Comparison of ENCODE assay signal across 19 cellular contexts in the genomic region with DNA sequence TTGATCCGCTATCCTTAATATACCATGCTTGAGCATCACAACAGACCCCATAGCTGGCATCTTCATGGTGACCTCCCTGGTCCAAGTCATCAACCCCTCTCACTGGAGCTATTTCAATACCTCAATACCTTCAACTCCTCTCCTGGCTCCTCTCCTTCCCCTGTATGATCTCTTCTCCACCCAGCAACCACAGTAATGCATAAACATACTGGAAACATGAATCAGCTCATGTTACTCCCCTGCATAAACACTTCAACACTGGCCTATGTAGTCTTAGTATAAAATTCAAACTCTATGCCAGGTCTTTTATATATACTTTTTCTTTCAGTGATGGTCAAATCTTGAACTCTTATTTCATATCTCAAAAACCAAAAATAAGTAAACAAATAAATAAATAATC. TPM values are rescaled to one million over a fixed set of nuclear protein-coding genes. Genes with fewer than 3 reads are reported as not detected.
DNase-seq lines count a peak whose midpoint lies in the region; ATAC-seq, FAIRE-seq and TF ChIP-seq lines count a peak whose summit lies in the region.
"Had no signal": no experiment of that assay in that cellular context is flagged by ENCODE, and none has a peak within 500 bp of the region (broad histone marks: within the 10 kb centered on the region; RNA-seq: fewer than 3 reads in every experiment).

No MANE protein-coding gene starts in this region.

- H3K4me2 ChIP-seq in GM23338: no peak overlapping the region

- H3K27ac ChIP-seq in RWPE2 (ENCODE audit: poor library complexity, severe bottlenecking) (no peak overlapping the region), GM23338 (ENCODE audit: low read depth) (no peak overlapping the region)

- ATAC-seq in RWPE2 (ENCODE audit: low read depth) (0 out of 3 replicates have a peak, but pooled peaks have one; percentile 38), HG02870 (IDR thresholded peaks at IDR 0.05; ENCODE audit: unreplicated experiment) (no peak), GM23338 (no peak)

- DNase-seq in AG04449 (ENCODE audit: low read depth, low spot score) (peak; percentile 12), ELR (ENCODE audit: low read depth) (peak; percentile 28), RWPE2 (ENCODE audit: low spot score) (no peak), fibroblast of the aortic adventitia (ENCODE audit: low read depth) (peak; percentile 2), urothelium cell line (ENCODE audit: low spot score) (no peak), hippocampal formation (lab: John Stamatoyannopoulos, UW) (no peak), GM23338 (ENCODE audit: low spot score) (no peak)
- DNase-seq: 8988T; Calu3; CD4-positive, CD25-positive, alpha-beta regulatory T cell; GF-D8; GOT3; Kasumi-1; NCI-H1930; NCI-H2171; NCI-H82 had no signal

- H3K36me3 ChIP-seq in RWPE2 (ENCODE audit: low read depth) (no peaks in the 10 kb centered on the region), GM23338 (ENCODE audit: insufficient read depth) (no peaks in the 10 kb centered on the region)

- H3K36me3 Mint-ChIP-seq in GM23338 (ENCODE audit: low read depth): no peaks in the 10 kb centered on the region; the same call in 2 of the 3 replicates
- H3K36me3 Mint-ChIP-seq: CD4-positive, CD25-positive, alpha-beta regulatory T cell had no signal

- H3K4me1 ChIP-seq in RWPE2 (ENCODE audit: insufficient read depth, poor library complexity, severe bottlenecking) (no peaks in the 10 kb centered on the region), GM23338 (ENCODE audit: insufficient read depth) (no peaks in the 10 kb centered on the region)

- no peaks in the 10 kb centered on the region for H3K9me3 Mint-ChIP-seq in GM23338

- no peak for FAIRE-seq in urothelium cell line (lab: Jason Lieb, UNC)

- H3K27me3 Mint-ChIP-seq in GM23338 (ENCODE audit: insufficient read depth, low read depth, poor library complexity): no peaks in the 10 kb centered on the region

- CTCF ChIA-PET in AG04449 (lab: Yijun Ruan, JAX): interaction anchor here (1.2 kb wide), 1 partner anchor 562 kb away, joined by 3 read pairs; no protein-coding TSS in a partner anchor

- POLR2A ChIA-PET in AG04449 (lab: Yijun Ruan, JAX): no interaction called here

- no peaks in the 10 kb centered on the region for H3F3A ChIP-seq in GM23338 (replicated peaks; ENCODE audit: low read depth)

- no peaks in the 10 kb centered on the region for H3K79me2 ChIP-seq in GM23338 (replicated peaks; ENCODE audit: insufficient read depth)

- no peak for TF ChIP-seq CTCF in AG04449 (IDR thresholded peaks at IDR 0.05; ENCODE audit: insufficient read depth, low read length, missing control alignments)
- no peak for TF ChIP-seq CTCF in RWPE2 (IDR thresholded peaks at IDR 0.05; ENCODE audit: poor library complexity, severe bottlenecking)
- no peak for TF ChIP-seq CTCF in fibroblast of the aortic adventitia (IDR thresholded peaks at IDR 0.05; ENCODE audit: insufficient read depth, low read length)
- TF ChIP-seq CTCF in GM23338 (conservative IDR thresholded peaks at IDR 0.05; ENCODE audit: low read depth in 2 of 2): no peak

- H4K20me1 ChIP-seq in GM23338 (replicated peaks; ENCODE audit: insufficient read depth): no peaks in the 10 kb centered on the region

- no peak overlapping the region for H3K4me3 Mint-ChIP-seq in GM23338
- H3K4me3 Mint-ChIP-seq: CD4-positive, CD25-positive, alpha-beta regulatory T cell had no signal

- H3K27me3 ChIP-seq in RWPE2 (ENCODE audit: insufficient read depth, poor library complexity, severe bottlenecking) (peaks cover 10% of the 10 kb centered on the region), GM23338 (ENCODE audit: insufficient read depth) (no peaks in the 10 kb centered on the region)

- H3K9me2 ChIP-seq in GM23338 (ENCODE audit: insufficient read depth): no peaks in the 10 kb centered on the region; the same call in 1 of the 2 replicates

- no peak overlapping the region for H2AFZ ChIP-seq in GM23338

- H3K9me3 ChIP-seq in RWPE2 (ENCODE audit: severe bottlenecking): no peaks in the 10 kb centered on the region

- H3K4me3 ChIP-seq in AG04449 (ENCODE audit: low read depth, low read length): no peak overlapping the region
- H3K4me3 ChIP-seq in RWPE2 (ENCODE audit: severe bottlenecking): no peak overlapping the region
- no peak overlapping the region for H3K4me3 ChIP-seq in fibroblast of the aortic adventitia (ENCODE audit: low read depth, low read length)
- no peak overlapping the region for H3K4me3 ChIP-seq in GM23338

- H3K27ac Mint-ChIP-seq in GM23338: no peak overlapping the region
- H3K27ac Mint-ChIP-seq: CD4-positive, CD25-positive, alpha-beta regulatory T cell had no signal

- H3K4me1 Mint-ChIP-seq in GM23338: peaks cover 3% of the 10 kb centered on the region; the same call in 2 of the 3 replicates

TF ChIP-seq in GM23338, 12 proteins besides CTCF, POLR2A, EP300 and RAD21:
- TF ChIP-seq EZH2 (IDR thresholded peaks at IDR 0.05; ENCODE audit: low read depth, unreplicated experiment) (no peak), CREB1 (CRISPR knock-in tag; IDR thresholded peaks at IDR 0.05; ENCODE audit: low read depth) (no peak), ZNF331 (CRISPR knock-in tag; IDR thresholded peaks at IDR 0.05; ENCODE audit: low read depth) (no peak), STAT1 (IDR thresholded peaks at IDR 0.05; ENCODE audit: unreplicated experiment) (no peak), NANOG (IDR thresholded peaks at IDR 0.05; ENCODE audit: borderline replicate concordance) (no peak), POLR2AphosphoS5 (IDR thresholded peaks at IDR 0.05; ENCODE audit: low read depth) (no peak), ZNF114 (CRISPR knock-in tag; IDR thresholded peaks at IDR 0.05) (no peak), EZH2phosphoT487 (IDR thresholded peaks at IDR 0.05; ENCODE audit: unreplicated experiment) (no peak), JUNB (IDR thresholded peaks at IDR 0.05; ENCODE audit: unreplicated experiment) (no peak)
- TF ChIP-seq, protein P1, sequence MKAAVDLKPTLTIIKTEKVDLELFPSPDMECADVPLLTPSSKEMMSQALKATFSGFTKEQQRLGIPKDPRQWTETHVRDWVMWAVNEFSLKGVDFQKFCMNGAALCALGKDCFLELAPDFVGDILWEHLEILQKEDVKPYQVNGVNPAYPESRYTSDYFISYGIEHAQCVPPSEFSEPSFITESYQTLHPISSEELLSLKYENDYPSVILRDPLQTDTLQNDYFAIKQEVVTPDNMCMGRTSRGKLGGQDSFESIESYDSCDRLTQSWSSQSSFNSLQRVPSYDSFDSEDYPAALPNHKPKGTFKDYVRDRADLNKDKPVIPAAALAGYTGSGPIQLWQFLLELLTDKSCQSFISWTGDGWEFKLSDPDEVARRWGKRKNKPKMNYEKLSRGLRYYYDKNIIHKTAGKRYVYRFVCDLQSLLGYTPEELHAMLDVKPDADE (IDR thresholded peaks at IDR 0.05): no peak

RNA-seq across cellular contexts. Expression of a gene that starts 31.8 kb away (rescaled TPM):
- total RNA-seq in fibroblast of the aortic adventitia (ENCODE audit: low replicate concordance): 0.57 TPM in 1 of 2 replicates, not detected in the other
- not detected in 2 replicates for total RNA-seq in GM23338 (2014; rRNA removed; shearing (Covaris generic))
- polyA plus RNA-seq in GM23338 (2016; fragmentation: Nextera tagmentation; extraction: Ambion mirVana): not detected in 2 replicates
- total RNA-seq: Calu3, NCI-H460, RPMI7951 had no signal

Comparison
In these comparisons a context has a peak if more than half of its experiments do, and no peak if none do; other contexts are left out.
1. DNase-seq: peak in AG04449 (single experiment), ELR (single experiment) and fibroblast of the aortic adventitia (single experiment); none in RWPE2 (single experiment), urothelium cell line (single experiment), hippocampal formation (0 of 2) and GM23338 (single experiment).